In the genomic region with DNA sequence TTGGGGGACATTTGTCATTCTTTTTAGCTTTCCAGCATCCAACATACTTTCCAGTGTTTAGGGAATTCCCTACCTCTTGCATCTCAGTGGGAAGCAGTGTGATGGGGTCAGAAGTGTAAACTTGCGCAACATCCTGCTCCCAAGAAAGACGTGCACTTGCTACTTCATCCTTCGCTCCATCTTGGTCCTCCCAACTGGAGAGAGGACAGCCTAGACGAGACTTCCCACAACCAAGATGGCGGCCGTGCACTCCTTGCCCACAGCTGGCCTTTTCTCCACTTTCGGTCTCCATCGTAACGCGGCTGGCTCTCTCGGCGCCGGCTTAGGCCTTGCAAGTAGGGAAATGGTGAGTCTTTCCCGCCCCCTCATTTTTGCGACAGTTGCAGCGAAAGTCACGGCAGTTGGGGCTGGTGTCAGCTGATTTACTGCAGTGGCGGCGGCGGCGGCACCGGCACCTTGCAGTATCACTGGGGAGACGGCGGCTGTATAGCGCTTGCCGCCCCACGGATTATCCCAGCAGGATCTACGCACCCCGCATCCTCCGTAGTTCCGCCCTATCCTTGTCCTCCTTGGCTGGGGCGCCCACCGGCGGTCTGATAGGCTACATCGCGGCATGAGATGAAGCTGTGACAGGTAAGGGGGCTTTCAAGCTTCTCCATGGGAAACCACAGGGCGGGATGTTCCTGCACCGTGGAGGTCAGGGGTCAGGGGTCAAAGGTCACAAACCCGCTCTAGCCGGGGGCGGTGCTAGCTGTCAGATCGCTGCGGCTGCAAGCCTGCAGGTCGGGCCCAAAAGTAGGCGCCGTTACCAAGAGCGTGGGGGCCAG, we compare ENCODE assay signal across 1 cellular context.
TF ChIP-seq lines count a peak whose summit lies in the region.

A gene (plus strand): TSS at position 416 of the 827 bp plus-strand sequence. CDS start 21,157 bp downstream, outside the sequence.

TF ChIP-seq in liver, 16 proteins besides CTCF, POLR2A, EP300 and RAD21 (continued from another document):
- peak in 1 of 2 donors; percentile 79 for TF ChIP-seq GABPA (IDR thresholded peaks at IDR 0.05 in 1 of 2, conservative IDR thresholded peaks at IDR 0.05 in 1 of 2)
TF ChIP-seq in liver: peak in this region for 14.
